In the genomic region with DNA sequence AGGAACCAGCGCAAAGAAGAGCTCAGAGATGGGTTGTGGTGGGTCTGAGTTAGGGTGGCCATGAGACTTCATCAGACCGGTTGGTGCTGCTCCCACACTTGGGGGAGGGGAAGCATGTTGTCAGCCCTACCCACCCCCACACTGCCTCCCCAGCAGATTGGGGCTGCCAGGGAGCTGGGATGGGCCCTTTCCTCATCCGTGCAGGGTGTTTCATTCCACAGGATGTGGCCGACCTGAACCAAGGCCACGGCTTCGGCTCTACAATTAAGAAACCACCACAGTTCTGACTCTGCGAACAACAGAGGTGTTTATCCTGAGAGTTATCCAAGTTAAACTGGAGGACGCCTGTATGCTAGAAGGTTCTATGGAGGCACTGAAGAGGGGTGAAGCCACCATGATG, we compare ENCODE assay signal across 1 cellular context.
TF ChIP-seq lines count a peak whose summit lies in the region.

No MANE protein-coding gene starts in this region.

TF ChIP-seq in GM12891, 5 proteins besides CTCF, POLR2A, EP300 and RAD21:
- TF ChIP-seq SPI1 (IDR thresholded peaks at IDR 0.05; ENCODE audit: low read depth, low read length) (no peak), POU2F2 (IDR thresholded peaks at IDR 0.05; ENCODE audit: low read depth, low read length) (no peak), POLR2AphosphoS5 (IDR thresholded peaks at IDR 0.05; ENCODE audit: low read depth, low read length) (no peak), TAF1 (IDR thresholded peaks at IDR 0.05; ENCODE audit: low read depth, low read length) (no peak), PAX5 (IDR thresholded peaks at IDR 0.05; ENCODE audit: insufficient read depth, low read length, severe bottlenecking) (no peak)
